13 cellular contexts compared by ENCODE assay signal in genomic region chr11:70082829-70083228, GRCh38. TPM values are rescaled to one million over a fixed set of nuclear protein-coding genes. Genes with fewer than 3 reads are reported as not detected.
DNase-seq lines count a peak whose midpoint lies in the region; ATAC-seq and TF ChIP-seq lines count a peak whose summit lies in the region.
"Had no signal": no experiment of that assay in that cellular context is flagged by ENCODE, and none has a peak within 500 bp of the region (broad histone marks: within the 10 kb centered on the region; RNA-seq: fewer than 3 reads in every experiment).

No MANE protein-coding gene starts in this region.

- H3K4me1 Mint-ChIP-seq in neural crest cell = no peaks in the 10 kb centered on the region
- H3K4me1 Mint-ChIP-seq: activated naive CD4-positive, alpha-beta T cell treated with anti-CD3 and anti-CD28 coated beads, Interleukin-2, amount 50 U/mL, for 24 hours had no signal

- DNase-seq in GM06990 (ENCODE audit: extremely low read depth, insufficient read length) (no peak), cardiac fibroblast (ENCODE audit: low read depth in 2 of 2) (no peak), neural crest cell (ENCODE audit: low read depth, low spot score) (no peak), NCI-H1105 (lab: John Stamatoyannopoulos, UW) (no peak), left colon (no peak), Right ventricle myocardium inferior (ENCODE audit: missing footprints) (no peak)
- DNase-seq: foreskin fibroblast, KBM-7, T1000 had no signal

- intact Hi-C loops in left colon (cut with DNase I, micrococcal nuclease) = no loop called here
- intact Hi-C loops in Right ventricle myocardium inferior (cut with DNase I) = no loop called here

- H3K9me3 ChIP-seq in Loucy (ENCODE audit: insufficient read depth, low read depth, low read length) = no peaks in the 10 kb centered on the region

- H4K20me1 ChIP-seq in Loucy (ENCODE audit: insufficient read depth, low read length, poor library complexity, severe bottlenecking) = no peaks in the 10 kb centered on the region

- H3K4me3 ChIP-seq in GM06990 (replicated peaks; ENCODE audit: low read depth, low read length) (no peak overlapping the region), Loucy (ENCODE audit: low read length, poor library complexity, severe bottlenecking) (no peak overlapping the region), cardiac fibroblast (replicated peaks in 1 of 2; ENCODE audit: low read depth in 2 of 2, low read length in 2 of 2) (no peak overlapping the region)

- no peaks in the 10 kb centered on the region; the same call in 1 of the 2 replicates for H3K27me3 ChIP-seq in GM06990 (replicated peaks; ENCODE audit: control insufficient read depth, insufficient read depth, low read length)
- H3K27me3 ChIP-seq in Loucy (ENCODE audit: insufficient read depth, low read length, poor library complexity, severe bottlenecking) = no peaks in the 10 kb centered on the region

- no peaks in the 10 kb centered on the region for H3K9me2 ChIP-seq in Loucy (replicated peaks; ENCODE audit: low read depth, low read length)

- no peak overlapping the region for H3K27ac Mint-ChIP-seq in neural crest cell (ENCODE audit: unreplicated experiment)
- H3K27ac Mint-ChIP-seq: activated naive CD4-positive, alpha-beta T cell treated with anti-CD3 and anti-CD28 coated beads, Interleukin-2, amount 50 U/mL, for 24 hours; natural killer cell treated with Interleukin-12 subunit alpha and Interleukin-12 subunit beta and Interleukin-15 and Interleukin-18, amount 100 ng/mL, for 72 hours had no signal

- H3K27me3 Mint-ChIP-seq in neural crest cell (ENCODE audit: low read depth) = peaks cover 51% of the 10 kb centered on the region

- peak; percentile 42 for TF ChIP-seq CTCF in GM06990 (IDR thresholded peaks at IDR 0.05; ENCODE audit: insufficient read depth, low read length, poor library complexity, severe bottlenecking)
- peak; percentile 55 for TF ChIP-seq CTCF in Loucy (conservative IDR thresholded peaks at IDR 0.05; ENCODE audit: low read length)
- TF ChIP-seq CTCF in cardiac fibroblast (IDR thresholded peaks at IDR 0.05; ENCODE audit: low read depth, low read length) = peak; percentile 9
- TF ChIP-seq CTCF in neural crest cell (conservative IDR thresholded peaks at IDR 0.05) = peak; percentile 49

- no peaks in the 10 kb centered on the region for H3K79me2 ChIP-seq in Loucy (ENCODE audit: insufficient read depth, low read length)

- H3K4me3 Mint-ChIP-seq in neural crest cell = no peak overlapping the region
- H3K4me3 Mint-ChIP-seq: activated naive CD4-positive, alpha-beta T cell treated with anti-CD3 and anti-CD28 coated beads, Interleukin-2, amount 50 U/mL, for 24 hours; natural killer cell treated with Interleukin-12 subunit alpha and Interleukin-12 subunit beta and Interleukin-15 and Interleukin-18, amount 100 ng/mL, for 72 hours had no signal

- H3K9ac ChIP-seq in Loucy (ENCODE audit: low read depth, low read length, poor library complexity, severe bottlenecking) = no peak overlapping the region

- no peaks in the 10 kb centered on the region for H3F3A ChIP-seq in Loucy (ENCODE audit: low read depth)

- H3K36me3 ChIP-seq in GM06990 (ENCODE audit: control insufficient read depth, insufficient read depth, low read length) = no peaks in the 10 kb centered on the region
- no peaks in the 10 kb centered on the region for H3K36me3 ChIP-seq in Loucy (ENCODE audit: insufficient read depth, low read length)

- no peak overlapping the region for H2AFZ ChIP-seq in Loucy (ENCODE audit: low read length)

- no peaks in the 10 kb centered on the region for H3K4me1 ChIP-seq in Loucy (ENCODE audit: insufficient read depth, low read length, poor library complexity, severe bottlenecking)

- no peaks in the 10 kb centered on the region for H3K36me3 Mint-ChIP-seq in neural crest cell (ENCODE audit: low read depth)
- H3K36me3 Mint-ChIP-seq: activated naive CD4-positive, alpha-beta T cell treated with anti-CD3 and anti-CD28 coated beads, Interleukin-2, amount 50 U/mL, for 24 hours; natural killer cell treated with Interleukin-12 subunit alpha and Interleukin-12 subunit beta and Interleukin-15 and Interleukin-18, amount 100 ng/mL, for 72 hours had no signal

- H3K4me2 ChIP-seq in Loucy (ENCODE audit: low read depth, low read length, poor library complexity, severe bottlenecking) = no peak overlapping the region

- H3K9me3 Mint-ChIP-seq in neural crest cell = no peaks in the 10 kb centered on the region
- H3K9me3 Mint-ChIP-seq: activated naive CD4-positive, alpha-beta T cell treated with anti-CD3 and anti-CD28 coated beads, Interleukin-2, amount 50 U/mL, for 24 hours; natural killer cell treated with Interleukin-12 subunit alpha and Interleukin-12 subunit beta and Interleukin-15 and Interleukin-18, amount 100 ng/mL, for 72 hours had no signal

- ATAC-seq in left colon (no peak), Right ventricle myocardium inferior (no peak), GM21717 (IDR thresholded peaks at IDR 0.05; ENCODE audit: unreplicated experiment) (no peak)
- ATAC-seq: natural killer cell treated with Interleukin-12 subunit alpha and Interleukin-12 subunit beta and Interleukin-15 and Interleukin-18, amount 100 ng/mL, for 72 hours had no signal

RNA-seq across cellular contexts. Expression of gene ANO1, which starts 4.7 kb away (rescaled TPM):
- total RNA-seq in neural crest cell = 0.27 TPM in 1 of 2 replicates, not detected in the other
- 10 to 100 TPM; 15.9 to 25.6 TPM for total RNA-seq in left colon
- 6.7 TPM for total RNA-seq in Right ventricle myocardium inferior
- total RNA-seq: natural killer cell treated with Interleukin-12 subunit alpha and Interleukin-12 subunit beta and Interleukin-15 and Interleukin-18, amount 100 ng/mL, for 72 hours had no signal
